Comparison of ENCODE assay signal across 8 cellular contexts in the genomic region with DNA sequence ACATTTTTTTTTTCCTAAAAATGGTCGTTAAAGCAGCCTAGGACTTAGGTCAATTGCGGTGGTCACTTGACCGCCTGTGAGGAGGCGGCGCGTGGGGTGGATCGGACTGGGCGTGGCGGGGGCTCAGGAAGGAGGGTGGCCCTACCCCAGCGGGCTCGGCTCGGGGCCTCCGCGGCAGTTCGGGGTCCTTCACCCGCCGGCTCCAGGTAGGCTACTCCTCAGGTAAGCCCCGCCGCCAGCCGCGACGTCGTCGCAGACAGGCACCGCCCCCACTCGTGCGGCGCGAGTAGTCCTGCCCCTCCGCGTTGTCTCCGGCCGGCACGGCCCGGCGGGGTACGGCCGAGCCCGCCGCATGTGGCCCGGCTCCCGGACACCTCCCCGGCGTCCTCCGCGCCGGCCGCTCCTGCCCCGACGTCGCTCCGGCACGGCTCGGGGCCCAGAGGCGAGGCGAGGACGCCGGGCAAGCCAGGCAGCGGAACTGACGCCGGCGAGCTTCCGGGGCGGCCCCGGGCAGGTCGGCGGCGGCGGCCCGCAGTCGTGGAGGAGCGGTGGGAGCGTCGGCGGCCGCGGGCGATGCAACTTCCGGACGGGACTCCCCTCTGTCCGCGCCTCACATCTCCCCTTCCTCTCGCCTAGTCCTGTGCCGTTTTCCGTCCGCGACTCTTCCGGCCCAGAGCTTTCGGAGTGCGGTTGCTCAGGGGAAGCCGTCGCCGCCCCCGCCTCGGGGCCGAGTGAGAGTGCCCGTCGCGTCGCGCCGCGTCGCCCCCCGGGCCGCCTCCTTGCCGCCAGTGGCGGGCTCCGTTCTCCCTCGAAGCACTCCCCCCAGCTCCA. TPM values are rescaled to one million over a fixed set of nuclear protein-coding genes. Genes with fewer than 3 reads are reported as not detected.
DNase-seq lines count a peak whose midpoint lies in the region; ATAC-seq, FAIRE-seq and TF ChIP-seq lines count a peak whose summit lies in the region.

TSS of gene AGO3 (plus strand) at position 513 of the 831 bp plus-strand sequence. CDS start 322 bp downstream, outside the sequence.

- intact Hi-C loops in activated T-helper 2 cell treated with anti-CD3 and anti-CD28 coated beads, Interferon-gamma antibody, Interleukin-2, Interleukin-4, amounts not matched to agents 10 μg/mL and 5 μg/mL and 100 μg/mL, durations not matched to agents 14 hours and 24 hours and 36 hours (cut with micrococcal nuclease) = loop anchor here (1.0 to 5.0 kb wide), 5 partner anchors 16 to 738 kb away; partner anchors contain the start of genes ADPRS, AGO1, SFPQ and THRAP3
- intact Hi-C loops in natural killer cell (cut with micrococcal nuclease) = loop anchor here (1.0 kb wide), 1 partner anchor 48 kb away; the partner anchor contains the start of gene AGO1

- TF ChIP-seq POLR2A in H54 (IDR thresholded peaks at IDR 0.05; ENCODE audit: low read depth, low read length) = peak; percentile 85
- TF ChIP-seq POLR2A in Raji (IDR thresholded peaks at IDR 0.05; ENCODE audit: insufficient read depth, low read depth, low read length) = peak; percentile 91

- ATAC-seq in natural killer cell = peak; percentile 83 to 97 (median 92)

- DNase-seq in Daoy (ENCODE audit: low read depth) = peak; percentile 95
- DNase-seq in H54 (ENCODE audit: insufficient read length, low spot score) = peak; percentile 84
- DNase-seq in LoVo (ENCODE audit: low spot score) = peak; percentile 85
- DNase-seq in activated T-helper 2 cell treated with anti-CD3 and anti-CD28 coated beads, Interferon-gamma antibody, Interleukin-2, Interleukin-4, amounts not matched to agents 10 μg/mL and 5 μg/mL and 100 μg/mL, durations not matched to agents 14 hours and 24 hours and 36 hours (ENCODE audit: low spot score) = peak; percentile 86
- DNase-seq in fibroblast of pulmonary artery (ENCODE audit: low read depth) = peak; percentile 82
- DNase-seq in natural killer cell = peak; percentile 84
- peak; percentile 77 to 92 (median 82) for DNase-seq in stimulated activated naive CD4-positive, alpha-beta T cell (lab: John Stamatoyannopoulos, UW)

- peak within 1 kb of the TSS; percentile 90 for H3K4me3 Mint-ChIP-seq in activated T-helper 2 cell treated with anti-CD3 and anti-CD28 coated beads, Interferon-gamma antibody, Interleukin-2, Interleukin-4, amounts not matched to agents 10 μg/mL and 5 μg/mL and 100 μg/mL, durations not matched to agents 14 hours and 24 hours and 36 hours (ENCODE audit: low read depth)
- peak within 1 kb of the TSS; percentile 96 for H3K4me3 Mint-ChIP-seq in natural killer cell

- peak within 1 kb of the TSS; percentile 96 for H3K27ac Mint-ChIP-seq in activated T-helper 2 cell treated with anti-CD3 and anti-CD28 coated beads, Interferon-gamma antibody, Interleukin-2, Interleukin-4, amounts not matched to agents 10 μg/mL and 5 μg/mL and 100 μg/mL, durations not matched to agents 14 hours and 24 hours and 36 hours
- H3K27ac Mint-ChIP-seq in natural killer cell = peak within 1 kb of the TSS; percentile 94 to 96

- FAIRE-seq in H54 (lab: Jason Lieb, UNC) = no peak

- no peaks in the 10 kb centered on the region for H3K27me3 Mint-ChIP-seq in activated T-helper 2 cell treated with anti-CD3 and anti-CD28 coated beads, Interferon-gamma antibody, Interleukin-2, Interleukin-4, amounts not matched to agents 10 μg/mL and 5 μg/mL and 100 μg/mL, durations not matched to agents 14 hours and 24 hours and 36 hours (ENCODE audit: low read depth)
- no peaks in the 10 kb centered on the region for H3K27me3 Mint-ChIP-seq in natural killer cell (ENCODE audit: low read depth in 2 of 2)

- peak within 1 kb of the TSS; percentile 84 for H3K4me3 ChIP-seq in fibroblast of pulmonary artery (replicated peaks; ENCODE audit: low read depth, low read length)

- peaks cover 7% of the 10 kb centered on the region for H3K36me3 Mint-ChIP-seq in activated T-helper 2 cell treated with anti-CD3 and anti-CD28 coated beads, Interferon-gamma antibody, Interleukin-2, Interleukin-4, amounts not matched to agents 10 μg/mL and 5 μg/mL and 100 μg/mL, durations not matched to agents 14 hours and 24 hours and 36 hours (ENCODE audit: low read depth)
- no peaks in the 10 kb centered on the region for H3K36me3 Mint-ChIP-seq in natural killer cell

- peaks cover 27% of the 10 kb centered on the region for H3K4me1 Mint-ChIP-seq in activated T-helper 2 cell treated with anti-CD3 and anti-CD28 coated beads, Interferon-gamma antibody, Interleukin-2, Interleukin-4, amounts not matched to agents 10 μg/mL and 5 μg/mL and 100 μg/mL, durations not matched to agents 14 hours and 24 hours and 36 hours (ENCODE audit: low read depth)
- peaks cover 22 to 25% of the 10 kb centered on the region in 2 donors for H3K4me1 Mint-ChIP-seq in natural killer cell

- H3K9me3 Mint-ChIP-seq in activated T-helper 2 cell treated with anti-CD3 and anti-CD28 coated beads, Interferon-gamma antibody, Interleukin-2, Interleukin-4, amounts not matched to agents 10 μg/mL and 5 μg/mL and 100 μg/mL, durations not matched to agents 14 hours and 24 hours and 36 hours = no peaks in the 10 kb centered on the region
- H3K9me3 Mint-ChIP-seq in natural killer cell = no peaks in the 10 kb centered on the region

- no peak for TF ChIP-seq CTCF in fibroblast of pulmonary artery (IDR thresholded peaks at IDR 0.05; ENCODE audit: low read length, missing control alignments)
- TF ChIP-seq CTCF in natural killer cell (IDR thresholded peaks at IDR 0.05) = no peak

RNA-seq across cellular contexts. Expression of gene AGO3, which starts in this region (rescaled TPM):
- total RNA-seq in Daoy (2014; rRNA removed; shearing (Covaris generic)) = 18.4 and 43.9 TPM in 2 replicates
- total RNA-seq in activated T-helper 2 cell treated with anti-CD3 and anti-CD28 coated beads, Interferon-gamma antibody, Interleukin-2, Interleukin-4, amounts not matched to agents 10 μg/mL and 5 μg/mL and 100 μg/mL, durations not matched to agents 14 hours and 24 hours and 36 hours = 21.2 and 26.7 TPM in 2 replicates
- 10 to 100 TPM; 36.5 to 49.6 (median 49.0) TPM for total RNA-seq in natural killer cell

Comparison
In these comparisons a context has a peak if more than half of its experiments do, and no peak if none do; other contexts are left out.
1. Peak in every context shown above with its lines: DNase-seq, ATAC-seq and H3K4me3 ChIP-seq.